7 cellular contexts compared by ENCODE assay signal in genomic region chr1:225811622-225812487, GRCh38. TPM values are rescaled to one million over a fixed set of nuclear protein-coding genes. Genes with fewer than 3 reads are reported as not detected.
DNase-seq lines count a peak whose midpoint lies in the region; ATAC-seq and TF ChIP-seq lines count a peak whose summit lies in the region.

No MANE protein-coding gene starts in this region.

- H3K4me3 ChIP-seq in iPS-11a (ENCODE audit: low read depth, low read length) = peak overlapping the region; percentile 40
- no peak overlapping the region for H3K4me3 ChIP-seq in CD8-positive, alpha-beta T cell (ENCODE audit: low read depth, low read length)

- H4K91ac ChIP-seq in H9 (ENCODE audit: insufficient read length, low read depth, low read length) = no peak overlapping the region

- H3K36me3 Mint-ChIP-seq in H9 (ENCODE audit: insufficient read depth in 1 of 3, low read depth in 3 of 3) = peaks cover 0 to 5% (median 4%) of the 10 kb centered on the region in 3 experiments; a peak in 2 of 7 replicates
- H3K36me3 Mint-ChIP-seq in CD8-positive, alpha-beta T cell = no peaks in the 10 kb centered on the region

- no peaks in the 10 kb centered on the region for H3K27me3 ChIP-seq in H9 (ENCODE audit: insufficient read depth, low read length)
- no peaks in the 10 kb centered on the region for H3K27me3 ChIP-seq in CD8-positive, alpha-beta T cell (ENCODE audit: insufficient read depth, low read length)

- peaks cover 13% of the 10 kb centered on the region for H3K27me3 Mint-ChIP-seq in H9 (ENCODE audit: low read depth)
- H3K27me3 Mint-ChIP-seq in CD8-positive, alpha-beta T cell (ENCODE audit: low read depth) = no peaks in the 10 kb centered on the region

- H3K4me1 ChIP-seq in H9 (ENCODE audit: insufficient read depth, low read length) = no peaks in the 10 kb centered on the region; the same call in 1 of the 2 replicates
- peaks cover 5% of the 10 kb centered on the region for H3K4me1 ChIP-seq in CD8-positive, alpha-beta T cell (ENCODE audit: insufficient read depth, low read length)

- H2BK120ac ChIP-seq in H9 (ENCODE audit: low read depth, low read length, poor library complexity, severe bottlenecking) = no peak overlapping the region

- no peak overlapping the region for H3K23ac ChIP-seq in H9 (ENCODE audit: insufficient read length, low read depth, low read length)

- peak; percentile 73 for TF ChIP-seq CTCF in H9 (conservative IDR thresholded peaks at IDR 0.05)
- peak; percentile 37 for TF ChIP-seq CTCF in VCaP (conservative IDR thresholded peaks at IDR 0.05)
- no peak for TF ChIP-seq CTCF in CD8-positive, alpha-beta T cell (IDR thresholded peaks at IDR 0.05)

- POLR2A ChIA-PET in CD8-positive, alpha-beta T cell (lab: Charles Lee) = interaction anchor here (1.0 to 3.5 kb wide), 3 partner anchors 21 to 34 kb away, joined by 3 to 20 read pairs (median 6); partner anchors contain the start of gene SRP9

- H3K79me2 ChIP-seq in H9 (ENCODE audit: insufficient read depth, low read length) = peaks cover 1% of the 10 kb centered on the region; the same call in 1 of the 2 replicates

- CTCF ChIA-PET in CD8-positive, alpha-beta T cell (lab: Charles Lee) = interaction anchor here (1.0 to 1.6 kb wide), 3 partner anchors 9 to 100 kb away, joined by 3 to 6 read pairs (median 3); no protein-coding TSS in a partner anchor

- peaks cover 34 to 44% of the 10 kb centered on the region in 2 experiments for H3K4me1 Mint-ChIP-seq in H9
- H3K4me1 Mint-ChIP-seq in CD8-positive, alpha-beta T cell (ENCODE audit: low read depth) = peaks cover 11% of the 10 kb centered on the region

- no peaks in the 10 kb centered on the region for H3K79me1 ChIP-seq in H9 (ENCODE audit: insufficient read depth, low read depth, low read length, poor library complexity, severe bottlenecking)

- H3K23me2 ChIP-seq in H9 (ENCODE audit: insufficient read length, low read depth, low read length, poor library complexity, severe bottlenecking) = no peaks in the 10 kb centered on the region

- no peaks in the 10 kb centered on the region for H3K36me3 ChIP-seq in CD8-positive, alpha-beta T cell (ENCODE audit: insufficient read depth, low read length)

- H3K27ac ChIP-seq in H9 (ENCODE audit: insufficient read length, low read depth, low read length) = no peak overlapping the region
- peak overlapping the region; percentile 90 for H3K27ac ChIP-seq in VCaP
- H3K27ac ChIP-seq in CD8-positive, alpha-beta T cell (ENCODE audit: low read depth, low read length) = no peak overlapping the region

- no peak overlapping the region for H3T11ph ChIP-seq in H9 (ENCODE audit: low read length)

- H3K4me2 ChIP-seq in H9 (ENCODE audit: insufficient read depth, insufficient read length, low read length) = peak overlapping the region; percentile 57

- H4K20me1 ChIP-seq in H9 (ENCODE audit: control insufficient read depth, insufficient read depth, insufficient read length) = no peaks in the 10 kb centered on the region

- H3K56ac ChIP-seq in H9 (ENCODE audit: insufficient read length, low read depth, low read length) = no peak overlapping the region

- H3K18ac ChIP-seq in H9 (ENCODE audit: insufficient read length, low read depth, low read length) = no peak overlapping the region

- H2BK12ac ChIP-seq in H9 (ENCODE audit: insufficient read length, low read depth, low read length) = no peak overlapping the region

- no peak overlapping the region for H3K4ac ChIP-seq in H9 (ENCODE audit: low read depth, low read length)

- peak overlapping the region; percentile 79 to 96 for H3K4me3 Mint-ChIP-seq in H9
- no peak overlapping the region for H3K4me3 Mint-ChIP-seq in CD8-positive, alpha-beta T cell

- no peak overlapping the region for H4K8ac ChIP-seq in H9 (replicated peaks; ENCODE audit: insufficient read length, low read depth, low read length)

- DNase-seq in H9 (peak; percentile 62), stromal cell of bone marrow (ENCODE audit: low read depth) (peak; percentile 32)
- no peak for DNase-seq in CD8-positive, alpha-beta T cell

- no peak overlapping the region for H2BK20ac ChIP-seq in H9 (ENCODE audit: low read depth, low read length, poor library complexity, severe bottlenecking)

- H3K9ac ChIP-seq in H9 (ENCODE audit: extremely low read depth, insufficient read length, low read length) = no peak overlapping the region

- no peak overlapping the region for H2BK5ac ChIP-seq in H9 (ENCODE audit: insufficient read length, low read length)

- no CpG with 5 or more reads among the region's 10 CpGs for WGBS in H9 (ENCODE audit: extremely low coverage, insufficient read length, low lambda C conversion rate)

- no peak overlapping the region for H2BK15ac ChIP-seq in H9 (ENCODE audit: low read depth, low read length)

- H3K14ac ChIP-seq in H9 (ENCODE audit: insufficient read depth, low read length) = no peak overlapping the region

- H3K9me3 Mint-ChIP-seq in H9 = no peaks in the 10 kb centered on the region; a peak in 1 of 5 replicates
- no peaks in the 10 kb centered on the region for H3K9me3 Mint-ChIP-seq in CD8-positive, alpha-beta T cell

- no peaks in the 10 kb centered on the region for H3K9me3 ChIP-seq in H9 (ENCODE audit: control insufficient read depth, low read depth, low read length)
- H3K9me3 ChIP-seq in CD8-positive, alpha-beta T cell (ENCODE audit: low read length) = no peaks in the 10 kb centered on the region

- H2AFZ ChIP-seq in H9 (ENCODE audit: low read length) = no peak overlapping the region

- H2AK5ac ChIP-seq in H9 (ENCODE audit: insufficient read length, low read length) = no peak overlapping the region

- intact Hi-C loops in CD8-positive, alpha-beta T cell (cut with DNase I, micrococcal nuclease) = loop anchor here in 1 of 2 experiments (2.0 kb wide), 1 partner anchor 35 kb away; the partner anchor contains the start of gene SRP9

- H3K27ac Mint-ChIP-seq in H9 = peak overlapping the region in 1 of 3 experiments; percentile 10; a peak in 1 of 7 replicates
- H3K27ac Mint-ChIP-seq in CD8-positive, alpha-beta T cell = no peak overlapping the region

- no peak overlapping the region for H4K5ac ChIP-seq in H9 (ENCODE audit: insufficient read length, low read depth, low read length)

- no peak for ATAC-seq in CD8-positive, alpha-beta T cell
- ATAC-seq in GM18511 (IDR thresholded peaks at IDR 0.05; ENCODE audit: unreplicated experiment) (no peak), HG02981 (IDR thresholded peaks at IDR 0.05; ENCODE audit: unreplicated experiment) (no peak)

RNA-seq across cellular contexts. Expression of gene EPHX1, which starts 1.9 kb away (rescaled TPM):
- total RNA-seq in H9 (2021) = 40.6 and 41.0 TPM in 2 replicates
- total RNA-seq in CD8-positive, alpha-beta T cell = under 1 TPM; 0.72 to 0.92 TPM

RNA-seq across cellular contexts. Expression of gene SRP9, which starts 34.2 kb away (rescaled TPM):
- 396 and 403 TPM in 2 replicates for total RNA-seq in H9 (2021)
- 10 to 100 TPM; 55.2 to 57.7 TPM for total RNA-seq in CD8-positive, alpha-beta T cell

Comparison
In these comparisons a context has a peak if more than half of its experiments do, and no peak if none do; other contexts are left out.
1. DNase-seq: peak in H9 (single experiment) and stromal cell of bone marrow (single experiment); none in CD8-positive, alpha-beta T cell (0 of 7).
2. RNA of gene EPHX1, which starts 1.9 kb away (total RNA-seq): 40.6 to 41.0 TPM in H9; 0.72 to 0.92 TPM in CD8-positive, alpha-beta T cell; every median in the first group is over 10 times any median in the second.